14 cellular contexts compared by ENCODE assay signal in genomic region chr18:44594779-44595467, GRCh38.
A peak's percentile ranks its signal among the peaks of the same experiment; 100 is the strongest.
DNase-seq lines count a peak whose midpoint lies in the region; ATAC-seq, FAIRE-seq and TF ChIP-seq lines count a peak whose summit lies in the region.
"Had no signal": no experiment of that assay in that cellular context is flagged by ENCODE, and none has a peak within 500 bp of the region (broad histone marks: within the 10 kb centered on the region; RNA-seq: fewer than 3 reads in every experiment).

No MANE protein-coding gene starts in this region.

- no peaks in the 10 kb centered on the region for H3K79me2 ChIP-seq in HepG2 (ENCODE audit: insufficient read depth, low read length)

- POLR2A ChIA-PET in HepG2 (lab: Yijun Ruan, JAX) = no interaction called here

- H3K36me3 ChIP-seq in right lobe of liver (no peaks in the 10 kb centered on the region), HepG2 (replicated peaks in 1 of 2; ENCODE audit: control insufficient read depth in 1 of 2, insufficient read depth in 2 of 2, low read length in 2 of 2) (no peaks in the 10 kb centered on the region), aorta (ENCODE audit: control insufficient read depth in 1 of 2, insufficient read depth in 2 of 2, low read length in 1 of 2) (no peaks in the 10 kb centered on the region)
- H3K36me3 ChIP-seq: prostate gland had no signal

- no peak for TF ChIP-seq EP300 in HepG2 (IDR thresholded peaks at IDR 0.05; ENCODE audit: low read depth in 2 of 2, low read length in 2 of 2)
- no peak for TF ChIP-seq EP300 in HepG2 (CRISPR knock-in tag; IDR thresholded peaks at IDR 0.05; ENCODE audit: borderline replicate concordance)

- TF ChIP-seq RAD21 in HepG2 (CRISPR knock-in tag; IDR thresholded peaks at IDR 0.05) = no peak

- 76% methylated on average over 3 of the region's 3 CpGs for WGBS in right lobe of liver (ENCODE audit: insufficient coverage, low coverage, low lambda C conversion rate, missing lambda C conversion rate)
- 0% methylated on average over 3 of the region's 3 CpGs for WGBS in HepG2 (ENCODE audit: low lambda C conversion rate)
- 1 to 9% methylated on average over 3 of the region's 3 CpGs for WGBS in aorta, 2 donors

- H3K27me3 ChIP-seq in right lobe of liver (no peaks in the 10 kb centered on the region), HepG2 (ENCODE audit: control insufficient read depth in 1 of 2, insufficient read depth in 2 of 2, low read length in 2 of 2) (no peaks in the 10 kb centered on the region), aorta (ENCODE audit: control insufficient read depth in 1 of 2, insufficient read depth in 2 of 2, low read length in 1 of 2) (no peaks in the 10 kb centered on the region)

- CTCF ChIA-PET in HepG2 (lab: Yijun Ruan, JAX; ENCODE audit: low intra/inter-chr PET ratio, low total read pairs) = no interaction called here

- in situ Hi-C loops in HepG2 (cut with HindIII; ENCODE audit: extremely low pct_ligation_motif_present, low pct_unique_long_range_greater_than_20kb) = no loop called here

- H3K9me3 ChIP-seq in right lobe of liver = no peaks in the 10 kb centered on the region
- H3K9me3 ChIP-seq in HepG2 (ENCODE audit: low read length) = no peaks in the 10 kb centered on the region
- no peaks in the 10 kb centered on the region for H3K9me3 ChIP-seq in aorta (ENCODE audit: control insufficient read depth, low read length)
- H3K9me3 ChIP-seq: prostate gland had no signal

- TF ChIP-seq CTCF in right lobe of liver (IDR thresholded peaks at IDR 0.05) (no peak), HepG2 (CRISPR knock-in tag; IDR thresholded peaks at IDR 0.05) (no peak), choroid plexus epithelial cell (conservative IDR thresholded peaks at IDR 0.05; ENCODE audit: low read depth, low read length) (no peak)

- no peak for FAIRE-seq in HepG2 (lab: Jason Lieb, UNC)

- H4K20me1 ChIP-seq in HepG2 (ENCODE audit: insufficient read depth, low read length) = no peaks in the 10 kb centered on the region

- H3K27ac ChIP-seq in right lobe of liver (no peak overlapping the region), HepG2 (ENCODE audit: extremely low read length, insufficient read depth, low read length) (no peak overlapping the region), aorta (ENCODE audit: low read depth in 1 of 2, low read length in 2 of 2) (no peak overlapping the region)
- H3K27ac ChIP-seq: prostate gland had no signal

- no peak overlapping the region for H3K9ac ChIP-seq in HepG2 (ENCODE audit: insufficient read depth, low read depth, low read length)

- intact Hi-C loops in right lobe of liver (cut with DNase I) = no loop called here
- intact Hi-C loops in HepG2 (cut with micrococcal nuclease; ENCODE audit: unreplicated experiment) = no loop called here
- intact Hi-C loops in aorta (cut with DNase I) = loop anchor here (5.0 to 10.0 kb wide), 4 partner anchors 58 to 660 kb away; no protein-coding TSS in a partner anchor

- no peak overlapping the region for H2AFZ ChIP-seq in HepG2 (ENCODE audit: low read length)

- H3K4me1 ChIP-seq in right lobe of liver (no peaks in the 10 kb centered on the region), HepG2 (ENCODE audit: insufficient read depth, low read length) (no peaks in the 10 kb centered on the region), aorta (ENCODE audit: control insufficient read depth in 1 of 2, insufficient read depth in 2 of 2, low read length in 2 of 2) (peaks cover 1 to 18% of the 10 kb centered on the region in 2 donors)
- H3K4me1 ChIP-seq: prostate gland had no signal

- H3K4me3 ChIP-seq in right lobe of liver (no peak overlapping the region), HepG2 (replicated peaks in 1 of 3; ENCODE audit: insufficient read depth in 1 of 3, low read depth in 2 of 3, low read length in 3 of 3) (no peak overlapping the region), choroid plexus epithelial cell (ENCODE audit: low read depth, low read length) (no peak overlapping the region), aorta (ENCODE audit: low read length in 2 of 2) (no peak overlapping the region)
- H3K4me3 ChIP-seq: prostate gland had no signal

- no peak for DNase-seq in right lobe of liver
- no peak for DNase-seq in HepG2 (ENCODE audit: low spot score)
- DNase-seq in choroid plexus epithelial cell (ENCODE audit: low read depth) = peak; percentile 76
- DNase-seq in iris pigment epithelial cell (ENCODE audit: low read depth) = peak; percentile 75
- DNase-seq in aorta = no peak
- DNase-seq in NCI-H128 (lab: John Stamatoyannopoulos, UW; ENCODE audit: unreplicated experiment) = no peak
- DNase-seq in stimulated activated CD4-positive, alpha-beta T cell treated with anti-CD3 and anti-CD28 coated beads, Interleukin-15, amount 100 ng/mL, for 24 hours = no peak
- no peak for DNase-seq in AML-193 (lab: John Stamatoyannopoulos, UW)
- DNase-seq: activated CD4-positive, alpha-beta T cell treated with anti-CD3 and anti-CD28 coated beads, Interleukin-2, amount 50 U/mL, for 4 hours; activated naive CD4-positive, alpha-beta T cell treated with anti-CD3 and anti-CD28 coated beads, Interleukin-2, amount 50 U/mL, for 16 hours; endodermal cell; H9; NCI-H69 had no signal

- H3K4me2 ChIP-seq in HepG2 (ENCODE audit: low read depth, low read length) = no peak overlapping the region

- no TSS peak for BruUV-seq in HepG2 (replicated peaks; lab: Mats Ljungman, UMichigan)

- TF ChIP-seq POLR2A in right lobe of liver (IDR thresholded peaks at IDR 0.05) = no peak
- TF ChIP-seq POLR2A in HepG2 (IDR thresholded peaks at IDR 0.05; ENCODE audit: insufficient read depth in 1 of 2, low read depth in 2 of 2, low read length in 2 of 2) = no peak

- peak in 3 of 4 donors; percentile 47 to 61 (median 56) for ATAC-seq in right lobe of liver
- no peak for ATAC-seq in HepG2
- ATAC-seq in aorta (ENCODE audit: low FRiP score) = peak; percentile 73

TF ChIP-seq in HepG2, 621 proteins besides CTCF, POLR2A, EP300 and RAD21 (continues in another document):
- TF ChIP-seq, protein P1, sequence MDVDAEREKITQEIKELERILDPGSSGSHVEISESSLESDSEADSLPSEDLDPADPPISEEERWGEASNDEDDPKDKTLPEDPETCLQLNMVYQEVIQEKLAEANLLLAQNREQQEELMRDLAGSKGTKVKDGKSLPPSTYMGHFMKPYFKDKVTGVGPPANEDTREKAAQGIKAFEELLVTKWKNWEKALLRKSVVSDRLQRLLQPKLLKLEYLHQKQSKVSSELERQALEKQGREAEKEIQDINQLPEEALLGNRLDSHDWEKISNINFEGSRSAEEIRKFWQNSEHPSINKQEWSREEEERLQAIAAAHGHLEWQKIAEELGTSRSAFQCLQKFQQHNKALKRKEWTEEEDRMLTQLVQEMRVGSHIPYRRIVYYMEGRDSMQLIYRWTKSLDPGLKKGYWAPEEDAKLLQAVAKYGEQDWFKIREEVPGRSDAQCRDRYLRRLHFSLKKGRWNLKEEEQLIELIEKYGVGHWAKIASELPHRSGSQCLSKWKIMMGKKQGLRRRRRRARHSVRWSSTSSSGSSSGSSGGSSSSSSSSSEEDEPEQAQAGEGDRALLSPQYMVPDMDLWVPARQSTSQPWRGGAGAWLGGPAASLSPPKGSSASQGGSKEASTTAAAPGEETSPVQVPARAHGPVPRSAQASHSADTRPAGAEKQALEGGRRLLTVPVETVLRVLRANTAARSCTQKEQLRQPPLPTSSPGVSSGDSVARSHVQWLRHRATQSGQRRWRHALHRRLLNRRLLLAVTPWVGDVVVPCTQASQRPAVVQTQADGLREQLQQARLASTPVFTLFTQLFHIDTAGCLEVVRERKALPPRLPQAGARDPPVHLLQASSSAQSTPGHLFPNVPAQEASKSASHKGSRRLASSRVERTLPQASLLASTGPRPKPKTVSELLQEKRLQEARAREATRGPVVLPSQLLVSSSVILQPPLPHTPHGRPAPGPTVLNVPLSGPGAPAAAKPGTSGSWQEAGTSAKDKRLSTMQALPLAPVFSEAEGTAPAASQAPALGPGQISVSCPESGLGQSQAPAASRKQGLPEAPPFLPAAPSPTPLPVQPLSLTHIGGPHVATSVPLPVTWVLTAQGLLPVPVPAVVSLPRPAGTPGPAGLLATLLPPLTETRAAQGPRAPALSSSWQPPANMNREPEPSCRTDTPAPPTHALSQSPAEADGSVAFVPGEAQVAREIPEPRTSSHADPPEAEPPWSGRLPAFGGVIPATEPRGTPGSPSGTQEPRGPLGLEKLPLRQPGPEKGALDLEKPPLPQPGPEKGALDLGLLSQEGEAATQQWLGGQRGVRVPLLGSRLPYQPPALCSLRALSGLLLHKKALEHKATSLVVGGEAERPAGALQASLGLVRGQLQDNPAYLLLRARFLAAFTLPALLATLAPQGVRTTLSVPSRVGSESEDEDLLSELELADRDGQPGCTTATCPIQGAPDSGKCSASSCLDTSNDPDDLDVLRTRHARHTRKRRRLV (CRISPR knock-in tag; IDR thresholded peaks at IDR 0.05) = no peak
- TF ChIP-seq ARID4A (CRISPR knock-in tag; IDR thresholded peaks at IDR 0.05; ENCODE audit: borderline replicate concordance) = no peak

Comparison
In these comparisons a context has a peak if more than half of its experiments do, and no peak if none do; other contexts are left out.
1. DNase-seq: peak in choroid plexus epithelial cell (single experiment) and iris pigment epithelial cell (single experiment); none in right lobe of liver (0 of 3), HepG2 (single experiment), aorta (0 of 2), NCI-H128 (single experiment), stimulated activated CD4-positive, alpha-beta T cell treated with anti-CD3 and anti-CD28 coated beads, Interleukin-15, amount 100 ng/mL, for 24 hours (single experiment) and AML-193 (0 of 2).
2. intact Hi-C loops: an anchor here in aorta (5.0 to 10.0 kb wide); none called in right lobe of liver and HepG2.